Comparison of ENCODE assay signal across 1 cellular context in genomic region chr5:119088438-119088837, GRCh38.
TF ChIP-seq lines count a peak whose summit lies in the region.

No MANE protein-coding gene starts in this region.

TF ChIP-seq in HEK293, 187 proteins besides CTCF, POLR2A, EP300 and RAD21:
- TF ChIP-seq ZNF626 (tag by site-specific recombination; IDR thresholded peaks at IDR 0.05) (no peak), ZBTB44 (tag by site-specific recombination; IDR thresholded peaks at IDR 0.05) (no peak), PRDM6 (tag by site-specific recombination; IDR thresholded peaks at IDR 0.05) (peak; percentile 86), ZNF843 (tag by site-specific recombination; IDR thresholded peaks at IDR 0.05) (peak; percentile 70; the same call in 1 of the 2 replicates), MZF1 (tag by site-specific recombination; IDR thresholded peaks at IDR 0.05; ENCODE audit: borderline replicate concordance) (no peak), FEZF1 (tag by site-specific recombination; IDR thresholded peaks at IDR 0.05) (peak; percentile 93), ZNF791 (tag by site-specific recombination; IDR thresholded peaks at IDR 0.05) (no peak), ZBTB26 (tag by site-specific recombination; optimal IDR thresholded peaks at IDR 0.05) (no peak), ZNF19 (tag by site-specific recombination; IDR thresholded peaks at IDR 0.05; ENCODE audit: low read depth) (no peak), ZNF664 (tag by site-specific recombination; IDR thresholded peaks at IDR 0.05) (no peak), ZXDB (tag by site-specific recombination; IDR thresholded peaks at IDR 0.05) (0 out of 2 replicates have a peak, but pooled peaks have one; percentile 56), PBX3 (CRISPR knock-in tag; IDR thresholded peaks at IDR 0.05) (no peak), TSHZ1 (tag by site-specific recombination; IDR thresholded peaks at IDR 0.05; ENCODE audit: borderline replicate concordance) (no peak), ZNF433 (tag by site-specific recombination; IDR thresholded peaks at IDR 0.05; ENCODE audit: low read depth) (no peak)
